In the genomic region with DNA sequence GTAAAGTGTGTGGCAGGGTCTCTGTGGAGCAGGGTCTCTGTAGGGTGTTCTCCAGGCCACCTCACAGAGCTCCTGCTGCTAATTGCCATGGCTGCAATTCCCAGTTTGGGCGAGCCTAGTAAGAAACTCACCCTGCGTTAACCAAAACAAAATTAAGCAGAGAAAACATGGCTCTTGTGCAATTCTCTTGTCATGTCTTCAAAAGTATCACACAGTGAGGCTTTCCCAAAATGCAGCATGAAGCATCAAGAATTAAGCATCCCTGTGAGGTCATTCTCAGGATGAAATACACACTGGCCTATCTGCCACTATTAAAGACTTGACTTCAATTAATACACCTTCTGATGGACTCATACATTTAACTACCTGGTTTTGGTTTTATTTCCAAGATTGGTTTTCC, we compare ENCODE assay signal across 19 cellular contexts.
"Had no signal": no experiment of that assay in that cellular context is flagged by ENCODE, and none has a peak within 500 bp of the region (broad histone marks: within the 10 kb centered on the region; RNA-seq: fewer than 3 reads in every experiment).

No MANE protein-coding gene starts in this region.

- H3K4me3 ChIP-seq: coronary artery, heart left ventricle, hepatocyte, lung, ovary, right lobe of liver, thoracic aorta, tibial nerve, upper lobe of left lung had no signal

- H3K9me3 Mint-ChIP-seq: memory B cell; natural killer cell; stimulated activated naive CD8-positive, alpha-beta T cell treated with anti-CD3 and anti-CD28 coated beads, Interleukin-15, Interleukin-2, amounts not matched to agents 100 ng/mL and 50 ng/mL, for 24 hours had no signal

- H3K27ac Mint-ChIP-seq: memory B cell; natural killer cell; stimulated activated naive B cell treated with anti-CD40 and anti-IgM and Interleukin-4, amounts not matched to agents 10 μg/mL and 1 μg/mL and 100 μg/mL, for 72 hours; stimulated activated naive CD8-positive, alpha-beta T cell treated with anti-CD3 and anti-CD28 coated beads, Interleukin-15, Interleukin-2, amounts not matched to agents 100 ng/mL and 50 ng/mL, for 24 hours had no signal

- H3K27ac ChIP-seq: heart left ventricle, hepatocyte, ovary, right lobe of liver, thoracic aorta, tibial nerve had no signal

- ATAC-seq: heart left ventricle; left lobe of liver; natural killer cell; right lobe of liver; stimulated activated naive B cell treated with anti-CD40 and anti-IgM and Interleukin-4, amounts not matched to agents 10 μg/mL and 1 μg/mL and 100 μg/mL, for 72 hours had no signal

- DNase-seq: foreskin melanocyte; heart left ventricle; kidney; natural killer cell; occipital lobe; ovary; posterior cingulate gyrus; retina; right lobe of liver; stimulated activated naive B cell treated with anti-CD40 and anti-IgM and Interleukin-4, amounts not matched to agents 10 μg/mL and 1 μg/mL and 100 μg/mL, for 72 hours; upper lobe of left lung had no signal

- H3K4me1 ChIP-seq: right lobe of liver had no signal

- H3K9me3 ChIP-seq: heart left ventricle, ovary, right lobe of liver, thoracic aorta, tibial nerve, upper lobe of left lung had no signal

- H3K27me3 Mint-ChIP-seq: memory B cell; stimulated activated naive B cell treated with anti-CD40 and anti-IgM and Interleukin-4, amounts not matched to agents 10 μg/mL and 1 μg/mL and 100 μg/mL, for 72 hours; stimulated activated naive CD8-positive, alpha-beta T cell treated with anti-CD3 and anti-CD28 coated beads, Interleukin-15, Interleukin-2, amounts not matched to agents 100 ng/mL and 50 ng/mL, for 24 hours had no signal

- H3K4me3 Mint-ChIP-seq: memory B cell; natural killer cell; stimulated activated naive B cell treated with anti-CD40 and anti-IgM and Interleukin-4, amounts not matched to agents 10 μg/mL and 1 μg/mL and 100 μg/mL, for 72 hours; stimulated activated naive CD8-positive, alpha-beta T cell treated with anti-CD3 and anti-CD28 coated beads, Interleukin-15, Interleukin-2, amounts not matched to agents 100 ng/mL and 50 ng/mL, for 24 hours had no signal

- H2AFZ ChIP-seq: hepatocyte had no signal

- H3K4me2 ChIP-seq: hepatocyte had no signal

- H3K27me3 ChIP-seq: heart left ventricle, hepatocyte, ovary, right lobe of liver, tibial nerve, upper lobe of left lung had no signal

- H3K36me3 Mint-ChIP-seq: natural killer cell; stimulated activated naive B cell treated with anti-CD40 and anti-IgM and Interleukin-4, amounts not matched to agents 10 μg/mL and 1 μg/mL and 100 μg/mL, for 72 hours had no signal

- H3K36me3 ChIP-seq: heart left ventricle, ovary, right lobe of liver, thoracic aorta, tibial nerve, upper lobe of left lung had no signal
